23 cellular contexts compared by ENCODE assay signal in genomic region chr11:1230121-1230455, GRCh38. TPM values are rescaled to one million over a fixed set of nuclear protein-coding genes. Genes with fewer than 3 reads are reported as not detected.
A peak's percentile ranks its signal among the peaks of the same experiment; 100 is the strongest.
DNase-seq lines count a peak whose midpoint lies in the region; ATAC-seq, FAIRE-seq and TF ChIP-seq lines count a peak whose summit lies in the region.
"Had no signal": no experiment of that assay in that cellular context is flagged by ENCODE, and none has a peak within 500 bp of the region (broad histone marks: within the 10 kb centered on the region; RNA-seq: fewer than 3 reads in every experiment).

No MANE protein-coding gene starts in this region.

- no peak for TF ChIP-seq POLR2A in IMR-90 (IDR thresholded peaks at IDR 0.05; ENCODE audit: low read depth, low read length)
- TF ChIP-seq POLR2A in spleen (IDR thresholded peaks at IDR 0.05), result no peak

- H3K27ac ChIP-seq in right cardiac atrium (ENCODE audit: low read length) (no peak overlapping the region), left ventricle myocardium inferior (replicated peaks) (no peak overlapping the region), IMR-90 (ENCODE audit: insufficient read depth, low read length) (no peak overlapping the region), kidney (ENCODE audit: low read depth in 2 of 2, low read length in 2 of 2) (no peak overlapping the region), spleen (no peak overlapping the region)
- H3K27ac ChIP-seq: RWPE1, SJCRH30 had no signal

- no peak overlapping the region for H3K18ac ChIP-seq in IMR-90 (ENCODE audit: low read depth, low read length)

- H3K27me3 ChIP-seq in right cardiac atrium (ENCODE audit: control insufficient read depth, insufficient read depth) (no peaks in the 10 kb centered on the region), left ventricle myocardium inferior (ENCODE audit: low read depth) (peaks cover 75% of the 10 kb centered on the region), IMR-90 (ENCODE audit: control insufficient read depth, insufficient read depth, low read length) (peaks cover 2% of the 10 kb centered on the region; the same call in 1 of the 2 replicates), spleen (replicated peaks in 1 of 7) (peaks cover 0 to 76% (median 0%) of the 10 kb centered on the region in 7 donors)

- H2AK9ac ChIP-seq in IMR-90 (replicated peaks; ENCODE audit: low read depth, low read length, poor library complexity), result no peak overlapping the region

- no peak overlapping the region for H3K23ac ChIP-seq in IMR-90 (ENCODE audit: low read depth, low read length)

- H4K20me1 ChIP-seq in IMR-90 (ENCODE audit: insufficient read depth, low read length), result no peaks in the 10 kb centered on the region; the same call in 1 of the 2 replicates

- no peak overlapping the region for H2BK20ac ChIP-seq in IMR-90 (ENCODE audit: low read depth, low read length)

- no peak overlapping the region for H2BK15ac ChIP-seq in IMR-90 (ENCODE audit: low read depth, low read length)

- H4K5ac ChIP-seq in IMR-90 (ENCODE audit: low read depth, low read length), result no peak overlapping the region

- H3K9ac ChIP-seq in IMR-90 (ENCODE audit: low read depth, low read length) (no peak overlapping the region), kidney (ENCODE audit: low read length in 2 of 2) (no peak overlapping the region)

- no peak for FAIRE-seq in kidney (lab: Jason Lieb, UNC)

- no peaks in the 10 kb centered on the region for H3K27me3 Mint-ChIP-seq in activated CD4-positive, alpha-beta T cell treated with anti-CD3 and anti-CD28 coated beads, Interleukin-2, amount 10 ng/mL, durations not matched to agents 7 days and 5 days
- H3K27me3 Mint-ChIP-seq: CD4-positive, CD25-positive, alpha-beta regulatory T cell had no signal

- H4K8ac ChIP-seq in IMR-90 (ENCODE audit: low read depth in 2 of 2, low read length in 2 of 2), result no peak overlapping the region

- 85% methylated on average over 5 of the region's 5 CpGs for WGBS in right cardiac atrium
- WGBS in IMR-90 (ENCODE audit: extremely low coverage in 2 of 2, insufficient read length in 1 of 2), 2 experiments, result 49% methylated on average over 3 of the region's 5 CpGs; no CpG with 5 or more reads in 1 of the 2 experiments
- 67 to 83% (median 80%) methylated on average over 1 to 5 of the region's 5 CpGs for WGBS in spleen, 5 donors

- POLR2A ChIA-PET in IMR-90 (lab: Charles Lee; ENCODE audit: unreplicated experiment), result no interaction called here
- POLR2A ChIA-PET in activated CD4-positive, alpha-beta T cell treated with anti-CD3 and anti-CD28 coated beads, Interleukin-2, amount 10 ng/mL, durations not matched to agents 7 days and 5 days (lab: Charles Lee), result no interaction called here

- H4K91ac ChIP-seq in IMR-90 (ENCODE audit: insufficient read depth, low read depth, low read length), result no peak overlapping the region

- no peaks in the 10 kb centered on the region for H3K4me1 Mint-ChIP-seq in activated CD4-positive, alpha-beta T cell treated with anti-CD3 and anti-CD28 coated beads, Interleukin-2, amount 10 ng/mL, durations not matched to agents 7 days and 5 days
- H3K4me1 Mint-ChIP-seq: CD4-positive, CD25-positive, alpha-beta regulatory T cell had no signal

- no peak overlapping the region for H3K4me3 Mint-ChIP-seq in activated CD4-positive, alpha-beta T cell treated with anti-CD3 and anti-CD28 coated beads, Interleukin-2, amount 10 ng/mL, durations not matched to agents 7 days and 5 days
- H3K4me3 Mint-ChIP-seq: CD4-positive, CD25-positive, alpha-beta regulatory T cell; HFFc6 had no signal

- in situ Hi-C loops in IMR-90 (cut with MboI; ENCODE audit: low sequenced_read_pairs), result no loop called here

- H2AK5ac ChIP-seq in IMR-90 (ENCODE audit: low read depth, low read length), result no peak overlapping the region

- intact Hi-C loops in right cardiac atrium (cut with DNase I), result no loop called here
- intact Hi-C loops in left ventricle myocardium inferior (cut with micrococcal nuclease), result no loop called here
- intact Hi-C loops in IMR-90 (cut with micrococcal nuclease), result no loop called here
- intact Hi-C loops in kidney (cut with DNase I), result no loop called here
- intact Hi-C loops in spleen (cut with DNase I; ENCODE audit: low total_unique reads), result no loop called here

- ATAC-seq in right cardiac atrium (no peak), IMR-90 (ENCODE audit: low read depth) (no peak)

- no TSS peak for BruUV-seq in IMR-90 (replicated peaks; lab: Mats Ljungman, UMichigan)

- dilution Hi-C loops in IMR-90 (cut with HindIII; ENCODE audit: low sequenced_read_pairs, unreplicated experiment), result no loop called here

- no peak overlapping the region for H2BK120ac ChIP-seq in IMR-90 (ENCODE audit: low read depth, low read length)

- H3K56ac ChIP-seq in IMR-90 (ENCODE audit: extremely low read depth, insufficient read depth, low read length), result no peak overlapping the region

- H3K14ac ChIP-seq in IMR-90 (replicated peaks; ENCODE audit: low read depth, low read length), result no peak overlapping the region

- no peak overlapping the region for H3K27ac Mint-ChIP-seq in activated CD4-positive, alpha-beta T cell treated with anti-CD3 and anti-CD28 coated beads, Interleukin-2, amount 10 ng/mL, durations not matched to agents 7 days and 5 days
- H3K27ac Mint-ChIP-seq: CD4-positive, CD25-positive, alpha-beta regulatory T cell; HFFc6 had no signal

- no peak overlapping the region for H2BK5ac ChIP-seq in IMR-90 (ENCODE audit: low read depth, low read length, poor library complexity, severe bottlenecking)

- H3K79me1 ChIP-seq in IMR-90 (ENCODE audit: low read depth in 1 of 2, low read length in 2 of 2), result no peaks in the 10 kb centered on the region

- H3K9me3 Mint-ChIP-seq in activated CD4-positive, alpha-beta T cell treated with anti-CD3 and anti-CD28 coated beads, Interleukin-2, amount 10 ng/mL, durations not matched to agents 7 days and 5 days, result no peaks in the 10 kb centered on the region
- H3K9me3 Mint-ChIP-seq: CD4-positive, CD25-positive, alpha-beta regulatory T cell; HFFc6 had no signal

- H2AFZ ChIP-seq in IMR-90 (replicated peaks; ENCODE audit: low read length, poor library complexity), result peak overlapping the region; percentile 21

- DNase-seq in right cardiac atrium, result peak in 2 of 3 donors; percentile 32 to 33
- no peak for DNase-seq in left ventricle myocardium inferior
- DNase-seq in IMR-90, result no peak
- DNase-seq in kidney, result peak; percentile 59
- peak; percentile 51 for DNase-seq in spleen
- no peak for DNase-seq in mucosa of gallbladder (ENCODE audit: low spot score)
- DNase-seq in activated CD4-positive, alpha-beta T cell treated with anti-CD3 and anti-CD28 coated beads for 48 hours, result no peak
- no peak for DNase-seq in activated CD4-positive, alpha-beta T cell treated with anti-CD3 and anti-CD28 coated beads, Interleukin-2, amount 10 ng/mL, durations not matched to agents 7 days and 5 days
- DNase-seq: CD4-positive, CD25-positive, alpha-beta regulatory T cell; DMS79; HFFc6; KG1; NCI-H1092 treated with DMSO at 0.1 percent for 48 hours; NCI-H1436 treated with DMSO at 0.1 percent for 48 hours; NCI-H2029; NCI-H2227 treated with DMSO at 0.1 percent for 48 hours; NCI-H510A; NCI-H774; NK-92 treated with Interleukin-12 subunit alpha and Interleukin-12 subunit beta, amount 100 ng/mL, for 24 hours; SJCRH30 had no signal

- CTCF ChIA-PET in IMR-90 (lab: Yijun Ruan, JAX), result no interaction called here
- CTCF ChIA-PET in activated CD4-positive, alpha-beta T cell treated with anti-CD3 and anti-CD28 coated beads, Interleukin-2, amount 10 ng/mL, durations not matched to agents 7 days and 5 days (lab: Charles Lee), result no interaction called here

- no peaks in the 10 kb centered on the region for H3K9me1 ChIP-seq in IMR-90 (ENCODE audit: insufficient read depth, low read length)

- no peak overlapping the region for H3K4ac ChIP-seq in IMR-90 (ENCODE audit: low read depth, low read length)

- no peak overlapping the region for H3K4me2 ChIP-seq in IMR-90 (ENCODE audit: low read depth, low read length)

- TF ChIP-seq CTCF in left ventricle myocardium inferior (IDR thresholded peaks at IDR 0.05; ENCODE audit: borderline replicate concordance) (no peak), IMR-90 (conservative IDR thresholded peaks at IDR 0.05; ENCODE audit: low read depth, low read length) (no peak), kidney (IDR thresholded peaks at IDR 0.05; ENCODE audit: borderline replicate concordance, extremely low read depth, insufficient read depth) (no peak), spleen (IDR thresholded peaks at IDR 0.05 in 8 of 11, conservative IDR thresholded peaks at IDR 0.05 in 3 of 11) (no peak)

- H3K4me1 ChIP-seq in right cardiac atrium (ENCODE audit: control insufficient read depth, insufficient read depth, low read length), result no peaks in the 10 kb centered on the region
- no peaks in the 10 kb centered on the region for H3K4me1 ChIP-seq in left ventricle myocardium inferior
- no peaks in the 10 kb centered on the region for H3K4me1 ChIP-seq in IMR-90 (ENCODE audit: control insufficient read depth, insufficient read depth, low read length)
- no peaks in the 10 kb centered on the region for H3K4me1 ChIP-seq in kidney (ENCODE audit: control insufficient read depth in 1 of 2, insufficient read depth in 1 of 2, low read depth in 1 of 2, low read length in 2 of 2)
- H3K4me1 ChIP-seq in spleen, result no peaks in the 10 kb centered on the region
- H3K4me1 ChIP-seq: BE2C, SJCRH30 had no signal

- H3K36me3 Mint-ChIP-seq in activated CD4-positive, alpha-beta T cell treated with anti-CD3 and anti-CD28 coated beads, Interleukin-2, amount 10 ng/mL, durations not matched to agents 7 days and 5 days (ENCODE audit: low read depth), result no peaks in the 10 kb centered on the region
- H3K36me3 Mint-ChIP-seq: CD4-positive, CD25-positive, alpha-beta regulatory T cell had no signal

- no peaks in the 10 kb centered on the region for H3K36me3 ChIP-seq in left ventricle myocardium inferior
- H3K36me3 ChIP-seq in IMR-90 (ENCODE audit: control insufficient read depth, insufficient read depth, low read length), result no peaks in the 10 kb centered on the region
- no peaks in the 10 kb centered on the region for H3K36me3 ChIP-seq in kidney (ENCODE audit: control insufficient read depth in 1 of 2, insufficient read depth in 2 of 2, low read length in 2 of 2)
- H3K36me3 ChIP-seq in spleen, result no peaks in the 10 kb centered on the region
- H3K36me3 ChIP-seq: BE2C, SJCRH30 had no signal

- H3K9me3 ChIP-seq in right cardiac atrium (ENCODE audit: control insufficient read depth, low read length) (no peaks in the 10 kb centered on the region), left ventricle myocardium inferior (replicated peaks) (no peaks in the 10 kb centered on the region), IMR-90 (ENCODE audit: control insufficient read depth, insufficient read depth, low read length) (no peaks in the 10 kb centered on the region), kidney (ENCODE audit: control insufficient read depth in 1 of 2, low read length in 2 of 2) (no peaks in the 10 kb centered on the region), spleen (no peaks in the 10 kb centered on the region)
- H3K9me3 ChIP-seq: BE2C, SJCRH30 had no signal

- H3K4me3 ChIP-seq in right cardiac atrium (ENCODE audit: low read length) (no peak overlapping the region), left ventricle myocardium inferior (no peak overlapping the region), IMR-90 (ENCODE audit: insufficient read depth, low read depth, low read length) (no peak overlapping the region), kidney (ENCODE audit: low read length in 2 of 2) (no peak overlapping the region), spleen (no peak overlapping the region)
- H3K4me3 ChIP-seq: SJCRH30 had no signal

- no peak for TF ChIP-seq RAD21 in IMR-90 (IDR thresholded peaks at IDR 0.05; ENCODE audit: low read length)

RNA-seq across cellular contexts. Expression of gene MUC5B, which starts 7.2 kb away (rescaled TPM):
- total RNA-seq in right cardiac atrium (not detected), left ventricle myocardium inferior (not detected), IMR-90 (2012; rRNA removed) (not detected in 2 replicates), kidney (0.38 TPM), spleen (under 1 TPM in 1 of 7 donors, not detected in 6; 0.09 TPM), mucosa of gallbladder (8,095 TPM)
- polyA plus RNA-seq in right cardiac atrium (under 0.01 TPM), IMR-90 (2012; rRNA removed) (not detected in 2 replicates), kidney (ENCODE audit: insufficient read depth, low read depth, low replicate concordance) (not detected), spleen (under 1 TPM in 2 of 3 donors, not detected in 1; under 0.01 TPM)
- polyA plus RNA-seq in IMR-90 (2012; cell fraction: cytosol; rRNA removed), result not detected in 2 replicates
- not detected in 2 replicates for polyA plus RNA-seq in IMR-90 (2012; cell fraction: nucleus; rRNA removed; ENCODE audit: low replicate concordance)
- not detected for total RNA-seq in activated CD4-positive, alpha-beta T cell treated with anti-CD3 and anti-CD28 coated beads, Interleukin-2, amount 10 ng/mL, durations not matched to agents 7 days and 5 days
- total RNA-seq: A673; CD4-positive, CD25-positive, alpha-beta regulatory T cell; HFFc6; SJCRH30 had no signal
- polyA plus RNA-seq: CD4-positive, CD25-positive, alpha-beta regulatory T cell had no signal

Comparison
In these comparisons a context has a peak if more than half of its experiments do, and no peak if none do; other contexts are left out.
1. DNase-seq: peak in right cardiac atrium (2 of 3), kidney (single experiment) and spleen (single experiment); none in left ventricle myocardium inferior (single experiment), IMR-90 (single experiment), mucosa of gallbladder (single experiment), activated CD4-positive, alpha-beta T cell treated with anti-CD3 and anti-CD28 coated beads for 48 hours (single experiment) and activated CD4-positive, alpha-beta T cell treated with anti-CD3 and anti-CD28 coated beads, Interleukin-2, amount 10 ng/mL, durations not matched to agents 7 days and 5 days (single experiment).
2. RNA of gene MUC5B, which starts 7.2 kb away (total RNA-seq): 8,095 TPM in mucosa of gallbladder (single experiment); 0.38 TPM in kidney (single experiment), not detected in left ventricle myocardium inferior (single experiment), not detected in right cardiac atrium, not detected in IMR-90, 0.09 TPM in spleen and not detected in activated CD4-positive, alpha-beta T cell treated with anti-CD3 and anti-CD28 coated beads, Interleukin-2, amount 10 ng/mL, durations not matched to agents 7 days and 5 days; every median in the first group is over 1,000 times any median in the second.